In the genomic region with DNA sequence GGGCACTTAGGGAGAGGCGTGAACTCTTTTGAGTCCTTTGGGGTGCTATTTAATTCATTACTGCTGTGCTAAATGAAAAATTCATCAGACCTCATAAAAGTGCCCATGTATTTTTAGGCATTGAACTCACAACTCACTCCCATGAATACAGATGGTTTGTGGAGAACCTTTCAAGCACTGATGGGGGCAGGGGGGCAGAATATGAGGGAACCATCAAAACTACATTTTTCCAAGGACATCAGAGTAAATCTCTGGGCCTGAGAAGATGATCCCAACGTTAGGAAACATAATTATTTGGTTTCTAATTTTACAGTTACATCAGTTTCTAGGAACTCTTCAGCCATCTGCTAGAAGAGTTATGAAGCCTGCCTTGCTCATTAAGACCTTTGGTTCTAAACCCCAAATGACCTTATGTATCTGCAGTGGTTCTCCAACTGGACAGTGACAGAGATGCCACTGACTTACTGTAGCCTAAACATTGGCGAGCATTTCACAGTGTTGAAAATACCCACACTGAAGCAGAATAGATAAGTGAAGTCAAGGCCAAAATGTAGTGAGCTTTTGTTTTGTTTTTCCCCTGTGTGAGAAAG, we compare ENCODE assay signal across 15 cellular contexts.
A peak's percentile ranks its signal among the peaks of the same experiment; 100 is the strongest.
DNase-seq lines count a peak whose midpoint lies in the region; ATAC-seq and TF ChIP-seq lines count a peak whose summit lies in the region.
"Had no signal": no experiment of that assay in that cellular context is flagged by ENCODE, and none has a peak within 500 bp of the region (broad histone marks: within the 10 kb centered on the region; RNA-seq: fewer than 3 reads in every experiment).

No MANE protein-coding gene starts in this region.

- WGBS in heart right ventricle, 2 donors: 71 to 78% methylated on average over 3 of the region's 3 CpGs

- DNase-seq in heart right ventricle (no peak), right atrium auricular region (ENCODE audit: low spot score) (no peak), HFFc6 (no peak), left ventricle myocardium superior (no peak), caudate nucleus (lab: John Stamatoyannopoulos, UW) (no peak)
- no peak for DNase-seq in T-helper 2 cell treated with Interferon-gamma antibody and Interleukin-4, amounts not matched to agents 5 μg/mL and 100 μg/mL, for 36 hours (ENCODE audit: low spot score)
- DNase-seq: C1 segment of cervical spinal cord; Calu3; CD4-positive, alpha-beta memory T cell; COR-L47; DMS53; DMS79 treated with DMSO at 0.1 percent for 48 hours; GF-D8; GOT3 had no signal

- H3K36me3 Mint-ChIP-seq in HFFc6 (ENCODE audit: low read depth): peaks cover 64% of the 10 kb centered on the region
- H3K36me3 Mint-ChIP-seq in T-helper 2 cell treated with Interferon-gamma antibody and Interleukin-4, amounts not matched to agents 5 μg/mL and 100 μg/mL, for 36 hours (ENCODE audit: low read depth): no peaks in the 10 kb centered on the region
- H3K36me3 Mint-ChIP-seq: CD4-positive, alpha-beta memory T cell had no signal

- H3K27me3 ChIP-seq in heart right ventricle: no peaks in the 10 kb centered on the region
- no peaks in the 10 kb centered on the region for H3K27me3 ChIP-seq in right atrium auricular region

- H3K4me3 Mint-ChIP-seq in HFFc6: no peak overlapping the region
- H3K4me3 Mint-ChIP-seq in T-helper 2 cell treated with Interferon-gamma antibody and Interleukin-4, amounts not matched to agents 5 μg/mL and 100 μg/mL, for 36 hours: no peak overlapping the region
- H3K4me3 Mint-ChIP-seq: CD4-positive, alpha-beta memory T cell had no signal

- peaks cover 0 to 51% (median 12%) of the 10 kb centered on the region in 9 donors for H3K4me1 ChIP-seq in heart right ventricle
- peaks cover 0 to 5% of the 10 kb centered on the region in 2 donors for H3K4me1 ChIP-seq in right atrium auricular region
- H3K4me1 ChIP-seq: HAP-1 had no signal

- H3K9me3 Mint-ChIP-seq in HFFc6: no peaks in the 10 kb centered on the region
- H3K9me3 Mint-ChIP-seq in T-helper 2 cell treated with Interferon-gamma antibody and Interleukin-4, amounts not matched to agents 5 μg/mL and 100 μg/mL, for 36 hours: no peaks in the 10 kb centered on the region
- H3K9me3 Mint-ChIP-seq: CD4-positive, alpha-beta memory T cell had no signal

- H3K4me3 ChIP-seq in heart right ventricle (no peak overlapping the region), right atrium auricular region (no peak overlapping the region)
- H3K4me3 ChIP-seq: HAP-1 had no signal

- H3K27ac Mint-ChIP-seq in HFFc6: peak overlapping the region; percentile 25; the same call in 1 of the 2 replicates
- H3K27ac Mint-ChIP-seq in T-helper 2 cell treated with Interferon-gamma antibody and Interleukin-4, amounts not matched to agents 5 μg/mL and 100 μg/mL, for 36 hours: no peak overlapping the region
- H3K27ac Mint-ChIP-seq: CD4-positive, alpha-beta memory T cell had no signal

- ATAC-seq in heart right ventricle (peak; percentile 24 to 63 (median 45)), left ventricle myocardium superior (peak; percentile 63)

- peaks cover 81% of the 10 kb centered on the region for H3K4me1 Mint-ChIP-seq in HFFc6 (ENCODE audit: low read depth)
- H3K4me1 Mint-ChIP-seq in T-helper 2 cell treated with Interferon-gamma antibody and Interleukin-4, amounts not matched to agents 5 μg/mL and 100 μg/mL, for 36 hours (ENCODE audit: low read depth): no peaks in the 10 kb centered on the region
- H3K4me1 Mint-ChIP-seq: CD4-positive, alpha-beta memory T cell had no signal

- peaks cover 9% of the 10 kb centered on the region for H3K27me3 Mint-ChIP-seq in HFFc6 (ENCODE audit: insufficient read depth)
- H3K27me3 Mint-ChIP-seq in T-helper 2 cell treated with Interferon-gamma antibody and Interleukin-4, amounts not matched to agents 5 μg/mL and 100 μg/mL, for 36 hours (ENCODE audit: low read depth): no peaks in the 10 kb centered on the region

- intact Hi-C loops in heart right ventricle (cut with DNase I): no loop called here
- intact Hi-C loops in left ventricle myocardium superior (cut with micrococcal nuclease): no loop called here

- H3K27ac ChIP-seq in heart right ventricle (peak overlapping the region in 3 of 10 donors; percentile 13 to 58 (median 51)), right atrium auricular region (no peak overlapping the region), caudate nucleus (ENCODE audit: low read depth, low read length) (no peak overlapping the region)

- peaks cover 0 to 22% (median 4%) of the 10 kb centered on the region in 9 donors for H3K36me3 ChIP-seq in heart right ventricle
- no peaks in the 10 kb centered on the region for H3K36me3 ChIP-seq in right atrium auricular region

- TF ChIP-seq CTCF in heart right ventricle (IDR thresholded peaks at IDR 0.05) (no peak), right atrium auricular region (IDR thresholded peaks at IDR 0.05) (no peak), HFFc6 (IDR thresholded peaks at IDR 0.05) (no peak)

- no peaks in the 10 kb centered on the region for H3K9me3 ChIP-seq in heart right ventricle
- H3K9me3 ChIP-seq in right atrium auricular region: no peaks in the 10 kb centered on the region
- H3K9me3 ChIP-seq: HAP-1 had no signal
